1 cellular context compared by ENCODE assay signal in genomic region chr1:9345471-9345870, GRCh38.
TF ChIP-seq lines count a peak whose summit lies in the region.

No MANE protein-coding gene starts in this region.

TF ChIP-seq in IMR-90, 13 proteins besides CTCF, POLR2A, EP300 and RAD21 (continued from another document):
- TF ChIP-seq MAZ (IDR thresholded peaks at IDR 0.05; ENCODE audit: borderline replicate concordance, low read depth, low read length) (no peak), RFX5 (IDR thresholded peaks at IDR 0.05; ENCODE audit: low read depth, low read length) (no peak), FOS (IDR thresholded peaks at IDR 0.05; ENCODE audit: low read depth, low read length) (no peak), NFE2L2 (IDR thresholded peaks at IDR 0.05; ENCODE audit: low read depth, low read length) (no peak), MXI1 (IDR thresholded peaks at IDR 0.05; ENCODE audit: borderline replicate concordance, low read depth, low read length) (no peak), MAFK (IDR thresholded peaks at IDR 0.05; ENCODE audit: low read depth, low read length) (no peak), CEBPB (IDR thresholded peaks at IDR 0.05; ENCODE audit: low read depth, low read length) (no peak), CHD1 (IDR thresholded peaks at IDR 0.05; ENCODE audit: low read depth, low read length) (no peak), RCOR1 (IDR thresholded peaks at IDR 0.05; ENCODE audit: insufficient replicate concordance, low read length) (no peak)
